ENCODE assay signal across 12 cellular contexts in genomic region chr3:100097919-100098896, GRCh38. TPM values are rescaled to one million over a fixed set of nuclear protein-coding genes. Genes with fewer than 3 reads are reported as not detected.
DNase-seq lines count a peak whose midpoint lies in the region; ATAC-seq, FAIRE-seq and TF ChIP-seq lines count a peak whose summit lies in the region.
"Had no signal": no experiment of that assay in that cellular context is flagged by ENCODE, and none has a peak within 500 bp of the region (broad histone marks: within the 10 kb centered on the region; RNA-seq: fewer than 3 reads in every experiment).

No MANE protein-coding gene starts in this region.

- DNase-seq in H54 (ENCODE audit: insufficient read length, low spot score) (no peak), choroid plexus epithelial cell (ENCODE audit: low read depth) (peak; percentile 64), left kidney (ENCODE audit: low read depth, low spot score) (peak; percentile 56), renal cortical epithelial cell (ENCODE audit: low read depth) (peak; percentile 75), activated gamma-delta T cell treated with Interleukin-2 at 50 U/mL for 16 hours (no peak), NCI-H1105 (lab: John Stamatoyannopoulos, UW) (no peak), A172 (ENCODE audit: low spot score) (no peak)
- DNase-seq: colonic mucosa, NCI-H1694, NCI-H748 treated with DMSO at 0.1 percent for 48 hours had no signal

- no peak overlapping the region for H3K4me3 ChIP-seq in choroid plexus epithelial cell (ENCODE audit: low read depth, low read length)
- H3K4me3 ChIP-seq: colonic mucosa had no signal

- ATAC-seq in HG02973 (IDR thresholded peaks at IDR 0.05; ENCODE audit: unreplicated experiment), result no peak

- TF ChIP-seq CTCF in choroid plexus epithelial cell (conservative IDR thresholded peaks at IDR 0.05; ENCODE audit: low read depth, low read length), result no peak

- FAIRE-seq in H54 (lab: Jason Lieb, UNC), result peak; percentile 70
- FAIRE-seq: TTC549 had no signal

- no peak for TF ChIP-seq POLR2A in H54 (IDR thresholded peaks at IDR 0.05; ENCODE audit: low read depth, low read length)

RNA-seq across cellular contexts. Expression of gene FILIP1L, which starts 16.1 kb away (rescaled TPM):
- 18.9 and 111 TPM in 2 replicates for total RNA-seq in renal cortical epithelial cell
- total RNA-seq in A172 (2014; rRNA removed; shearing (Covaris generic)), result 29.0 and 48.1 TPM in 2 replicates

Comparison
In these comparisons a context has a peak if more than half of its experiments do, and no peak if none do; other contexts are left out.
1. DNase-seq: peak in choroid plexus epithelial cell (single experiment), left kidney (single experiment) and renal cortical epithelial cell (single experiment); none in H54 (single experiment), activated gamma-delta T cell treated with Interleukin-2 at 50 U/mL for 16 hours (single experiment), NCI-H1105 (single experiment) and A172 (single experiment).